1 cellular context compared by ENCODE assay signal in the genomic region with DNA sequence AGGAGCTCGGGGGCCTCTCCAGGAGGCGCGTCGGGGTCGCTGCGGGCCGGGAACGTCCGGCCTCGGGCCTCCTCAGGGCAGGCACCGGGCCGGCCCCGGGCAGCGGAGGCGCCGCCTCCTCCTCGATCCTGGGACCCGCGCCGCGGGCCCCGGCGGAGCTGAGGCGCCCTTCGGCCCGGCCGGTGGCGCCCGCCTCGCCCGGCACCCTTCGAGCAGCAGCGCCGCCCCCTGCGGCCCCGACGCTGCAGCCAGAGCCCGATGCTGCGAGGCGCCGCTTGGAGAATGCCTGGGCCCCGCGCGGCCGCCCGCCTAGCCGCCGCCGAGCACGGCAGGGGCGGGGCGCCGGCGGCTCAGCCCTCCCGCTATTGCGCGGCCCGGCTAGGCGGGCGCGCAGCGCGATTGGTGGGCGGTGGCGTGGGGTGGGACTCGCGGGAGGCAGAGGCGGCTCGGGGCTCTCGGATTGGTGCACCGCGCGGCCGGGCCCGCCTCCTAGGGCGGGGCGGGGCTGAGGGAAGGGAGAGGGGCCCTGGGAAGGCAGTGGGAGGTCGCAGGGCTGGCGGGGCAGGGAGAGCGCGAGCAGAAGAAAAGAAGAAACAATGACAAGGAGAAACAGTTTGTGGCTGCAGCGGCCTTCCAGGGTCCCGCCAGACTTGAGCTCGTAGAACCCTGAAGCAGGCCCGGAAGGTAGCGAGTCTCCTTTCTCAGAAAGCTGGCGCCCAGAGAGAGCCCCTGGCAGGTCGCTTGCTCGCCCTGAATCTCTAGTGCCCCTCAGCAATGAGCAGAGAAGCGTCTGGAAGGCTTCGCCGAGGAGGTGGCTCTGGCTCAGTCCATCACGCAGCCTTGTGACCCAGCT.
TF ChIP-seq lines count a peak whose summit lies in the region.

TSS of gene EEIG1 (minus strand) at position 284 of the 853 bp plus-strand sequence. CDS start 852 bp downstream, outside the sequence.

TF ChIP-seq in HepG2, 621 proteins besides CTCF, POLR2A, EP300 and RAD21 (continued from another document and continues in another):
- TF ChIP-seq ZBTB14 (CRISPR knock-in tag; IDR thresholded peaks at IDR 0.05): no peak
- no peak for TF ChIP-seq THAP7 (CRISPR knock-in tag; IDR thresholded peaks at IDR 0.05)
- TF ChIP-seq WIZ (CRISPR knock-in tag; IDR thresholded peaks at IDR 0.05): no peak
- TF ChIP-seq ZNF552 (CRISPR knock-in tag; IDR thresholded peaks at IDR 0.05; ENCODE audit: borderline replicate concordance): no peak
- TF ChIP-seq IKZF5 (CRISPR knock-in tag; IDR thresholded peaks at IDR 0.05): no peak; the same call in 1 of the 2 replicates
- TF ChIP-seq, protein P1, sequence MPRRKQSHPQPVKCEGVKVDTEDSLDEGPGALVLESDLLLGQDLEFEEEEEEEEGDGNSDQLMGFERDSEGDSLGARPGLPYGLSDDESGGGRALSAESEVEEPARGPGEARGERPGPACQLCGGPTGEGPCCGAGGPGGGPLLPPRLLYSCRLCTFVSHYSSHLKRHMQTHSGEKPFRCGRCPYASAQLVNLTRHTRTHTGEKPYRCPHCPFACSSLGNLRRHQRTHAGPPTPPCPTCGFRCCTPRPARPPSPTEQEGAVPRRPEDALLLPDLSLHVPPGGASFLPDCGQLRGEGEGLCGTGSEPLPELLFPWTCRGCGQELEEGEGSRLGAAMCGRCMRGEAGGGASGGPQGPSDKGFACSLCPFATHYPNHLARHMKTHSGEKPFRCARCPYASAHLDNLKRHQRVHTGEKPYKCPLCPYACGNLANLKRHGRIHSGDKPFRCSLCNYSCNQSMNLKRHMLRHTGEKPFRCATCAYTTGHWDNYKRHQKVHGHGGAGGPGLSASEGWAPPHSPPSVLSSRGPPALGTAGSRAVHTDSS (CRISPR knock-in tag; conservative IDR thresholded peaks at IDR 0.05): no peak
- TF ChIP-seq ZNF564 (CRISPR knock-in tag; IDR thresholded peaks at IDR 0.05): no peak
- TF ChIP-seq ZGPAT (CRISPR knock-in tag; IDR thresholded peaks at IDR 0.05): peak; percentile 56; the same call in 1 of the 2 replicates
- no peak; the same call in 1 of the 2 replicates for TF ChIP-seq MAX (IDR thresholded peaks at IDR 0.05)
- no peak for TF ChIP-seq ZNF430 (CRISPR knock-in tag; IDR thresholded peaks at IDR 0.05)
- TF ChIP-seq FOSL2 (CRISPR knock-in tag; IDR thresholded peaks at IDR 0.05): no peak
- no peak for TF ChIP-seq ATRX (CRISPR knock-in tag; IDR thresholded peaks at IDR 0.05; ENCODE audit: borderline replicate concordance)
- TF ChIP-seq SPEN (CRISPR knock-in tag; IDR thresholded peaks at IDR 0.05; ENCODE audit: low read depth): no peak; the same call in 1 of the 2 replicates
- peak; percentile 12; the same call in 1 of the 2 replicates for TF ChIP-seq SALL1 (CRISPR knock-in tag; IDR thresholded peaks at IDR 0.05)
- no peak; the same call in 1 of the 2 replicates for TF ChIP-seq HOXA5 (CRISPR knock-in tag; IDR thresholded peaks at IDR 0.05)
- TF ChIP-seq RBFOX2 (IDR thresholded peaks at IDR 0.05; ENCODE audit: low read depth, low read length): peak; percentile 65
- TF ChIP-seq ZNF24 (IDR thresholded peaks at IDR 0.05): no peak
- TF ChIP-seq ZNF34 (CRISPR knock-in tag; IDR thresholded peaks at IDR 0.05; ENCODE audit: borderline replicate concordance): no peak
- TF ChIP-seq KDM2A (CRISPR knock-in tag; IDR thresholded peaks at IDR 0.05; ENCODE audit: borderline replicate concordance, low read depth): 0 out of 2 replicates have a peak, but pooled peaks have one; percentile 17
- no peak for TF ChIP-seq NCOA1 (CRISPR knock-in tag; IDR thresholded peaks at IDR 0.05)
- no peak for TF ChIP-seq NPAS2 (CRISPR knock-in tag; IDR thresholded peaks at IDR 0.05; ENCODE audit: borderline replicate concordance)
- no peak for TF ChIP-seq ZNF136 (CRISPR knock-in tag; IDR thresholded peaks at IDR 0.05; ENCODE audit: low read depth)
- peak; percentile 60; the same call in 1 of the 2 replicates for TF ChIP-seq BRD4 (CRISPR knock-in tag; IDR thresholded peaks at IDR 0.05)
- no peak for TF ChIP-seq TIGD3 (CRISPR knock-in tag; IDR thresholded peaks at IDR 0.05; ENCODE audit: borderline replicate concordance)
- TF ChIP-seq, protein P2, sequence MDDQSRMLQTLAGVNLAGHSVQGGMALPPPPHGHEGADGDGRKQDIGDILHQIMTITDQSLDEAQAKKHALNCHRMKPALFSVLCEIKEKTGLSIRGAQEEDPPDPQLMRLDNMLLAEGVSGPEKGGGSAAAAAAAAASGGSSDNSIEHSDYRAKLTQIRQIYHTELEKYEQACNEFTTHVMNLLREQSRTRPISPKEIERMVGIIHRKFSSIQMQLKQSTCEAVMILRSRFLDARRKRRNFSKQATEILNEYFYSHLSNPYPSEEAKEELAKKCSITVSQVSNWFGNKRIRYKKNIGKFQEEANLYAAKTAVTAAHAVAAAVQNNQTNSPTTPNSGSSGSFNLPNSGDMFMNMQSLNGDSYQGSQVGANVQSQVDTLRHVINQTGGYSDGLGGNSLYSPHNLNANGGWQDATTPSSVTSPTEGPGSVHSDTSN (CRISPR knock-in tag; IDR thresholded peaks at IDR 0.05; ENCODE audit: borderline replicate concordance): 0 out of 2 replicates have a peak, but pooled peaks have one; percentile 72
- peak; percentile 47; the same call in 1 of the 2 replicates for TF ChIP-seq ZNF772 (CRISPR knock-in tag; IDR thresholded peaks at IDR 0.05)
- TF ChIP-seq HIVEP1 (CRISPR knock-in tag; IDR thresholded peaks at IDR 0.05): no peak
- TF ChIP-seq ZNF589 (CRISPR knock-in tag; conservative IDR thresholded peaks at IDR 0.05): no peak
- no peak for TF ChIP-seq SMARCC2 (IDR thresholded peaks at IDR 0.05)
- TF ChIP-seq ZSCAN9 (CRISPR knock-in tag; IDR thresholded peaks at IDR 0.05; ENCODE audit: borderline replicate concordance): no peak
- TF ChIP-seq, protein P3, sequence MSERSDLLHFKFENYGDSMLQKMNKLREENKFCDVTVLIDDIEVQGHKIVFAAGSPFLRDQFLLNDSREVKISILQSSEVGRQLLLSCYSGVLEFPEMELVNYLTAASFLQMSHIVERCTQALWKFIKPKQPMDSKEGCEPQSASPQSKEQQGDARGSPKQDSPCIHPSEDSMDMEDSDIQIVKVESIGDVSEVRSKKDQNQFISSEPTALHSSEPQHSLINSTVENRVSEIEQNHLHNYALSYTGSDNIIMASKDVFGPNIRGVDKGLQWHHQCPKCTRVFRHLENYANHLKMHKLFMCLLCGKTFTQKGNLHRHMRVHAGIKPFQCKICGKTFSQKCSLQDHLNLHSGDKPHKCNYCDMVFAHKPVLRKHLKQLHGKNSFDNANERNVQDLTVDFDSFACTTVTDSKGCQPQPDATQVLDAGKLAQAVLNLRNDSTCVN (CRISPR knock-in tag; IDR thresholded peaks at IDR 0.05; ENCODE audit: borderline replicate concordance): no peak
- TF ChIP-seq, protein P4, sequence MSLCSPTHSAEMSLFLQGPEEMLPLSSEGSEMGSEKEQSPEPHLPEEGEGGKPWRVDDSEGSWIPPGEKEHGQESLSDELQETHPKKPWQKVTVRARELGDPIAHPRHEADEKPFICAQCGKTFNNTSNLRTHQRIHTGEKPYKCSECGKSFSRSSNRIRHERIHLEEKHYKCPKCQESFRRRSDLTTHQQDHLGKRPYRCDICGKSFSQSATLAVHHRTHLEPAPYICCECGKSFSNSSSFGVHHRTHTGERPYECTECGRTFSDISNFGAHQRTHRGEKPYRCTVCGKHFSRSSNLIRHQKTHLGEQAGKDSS (CRISPR knock-in tag; IDR thresholded peaks at IDR 0.05; ENCODE audit: borderline replicate concordance, low read depth): no peak
- TF ChIP-seq ZNF451 (CRISPR knock-in tag; IDR thresholded peaks at IDR 0.05): no peak
- TF ChIP-seq U2AF2 (IDR thresholded peaks at IDR 0.05; ENCODE audit: low read depth, low read length): no peak
- peak; percentile 16 for TF ChIP-seq YY1 (IDR thresholded peaks at IDR 0.05; ENCODE audit: insufficient read depth, insufficient replicate concordance, low read depth, low read length)
- TF ChIP-seq ARNTL (CRISPR knock-in tag; IDR thresholded peaks at IDR 0.05): no peak
- TF ChIP-seq ZNF10 (CRISPR knock-in tag; IDR thresholded peaks at IDR 0.05; ENCODE audit: borderline replicate concordance, low read depth): no peak
- TF ChIP-seq ZSCAN22 (CRISPR knock-in tag; IDR thresholded peaks at IDR 0.05): 0 out of 2 replicates have a peak, but pooled peaks have one; percentile 5
- no peak for TF ChIP-seq JUN (CRISPR knock-in tag; IDR thresholded peaks at IDR 0.05)
- no peak for TF ChIP-seq ZNF891 (CRISPR knock-in tag; IDR thresholded peaks at IDR 0.05)
- no peak for TF ChIP-seq ZNF530 (CRISPR knock-in tag; IDR thresholded peaks at IDR 0.05; ENCODE audit: low read depth)
- TF ChIP-seq, protein P5, sequence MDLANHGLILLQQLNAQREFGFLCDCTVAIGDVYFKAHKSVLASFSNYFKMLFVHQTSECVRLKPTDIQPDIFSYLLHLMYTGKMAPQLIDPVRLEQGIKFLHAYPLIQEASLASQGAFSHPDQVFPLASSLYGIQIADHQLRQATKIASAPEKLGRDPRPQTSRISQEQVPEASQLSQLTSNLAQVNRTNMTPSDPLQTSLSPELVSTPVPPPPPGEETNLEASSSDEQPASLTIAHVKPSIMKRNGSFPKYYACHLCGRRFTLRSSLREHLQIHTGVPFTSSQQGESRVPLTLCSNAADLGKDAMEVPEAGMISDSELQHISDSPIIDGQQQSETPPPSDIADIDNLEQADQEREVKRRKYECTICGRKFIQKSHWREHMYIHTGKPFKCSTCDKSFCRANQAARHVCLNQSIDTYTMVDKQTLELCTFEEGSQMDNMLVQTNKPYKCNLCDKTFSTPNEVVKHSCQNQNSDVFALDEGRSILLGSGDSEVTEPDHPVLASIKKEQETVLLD (CRISPR knock-in tag; IDR thresholded peaks at IDR 0.05; ENCODE audit: low read depth): 0 out of 2 replicates have a peak, but pooled peaks have one; percentile 26
- no peak for TF ChIP-seq IKZF1 (IDR thresholded peaks at IDR 0.05)
- TF ChIP-seq ZNF616 (CRISPR knock-in tag; IDR thresholded peaks at IDR 0.05; ENCODE audit: low read depth): no peak; the same call in 1 of the 2 replicates
- TF ChIP-seq ZBTB33 (CRISPR knock-in tag; IDR thresholded peaks at IDR 0.05): no peak
- TF ChIP-seq ZNF207 (IDR thresholded peaks at IDR 0.05; ENCODE audit: borderline replicate concordance): no peak
- TF ChIP-seq ZKSCAN5 (CRISPR knock-in tag; IDR thresholded peaks at IDR 0.05): no peak
- TF ChIP-seq ZNF441 (CRISPR knock-in tag; IDR thresholded peaks at IDR 0.05; ENCODE audit: borderline replicate concordance): no peak
- TF ChIP-seq ZNF296 (CRISPR knock-in tag; conservative IDR thresholded peaks at IDR 0.05): no peak
